ENCODE assay signal across 11 cellular contexts in genomic region chr12:117209626-117210025, GRCh38.
"Had no signal": no experiment of that assay in that cellular context is flagged by ENCODE, and none has a peak within 500 bp of the region (broad histone marks: within the 10 kb centered on the region; RNA-seq: fewer than 3 reads in every experiment).

No MANE protein-coding gene starts in this region.

- H3K27ac Mint-ChIP-seq: GM23338, H9, HFFc6 had no signal

- H3K9me3 Mint-ChIP-seq: GM23338, H9, HFFc6 had no signal

- H3K4me2 ChIP-seq: GM23338 had no signal

- H3K4me1 ChIP-seq: HAP-1 had no signal

- H3K36me3 ChIP-seq: HAP-1 had no signal

- DNase-seq: GM23248, GOT3, H7, H9, HCEC 1CT, HFFc6 had no signal

- H3K4me3 Mint-ChIP-seq: GM23338, H9, HFFc6 had no signal

- H3K9me3 ChIP-seq: HAP-1 had no signal

- ATAC-seq: GM23338, HCT116 had no signal

- H3K9ac ChIP-seq: GM23248 had no signal

- H3K27ac ChIP-seq: GM23248 had no signal

- FAIRE-seq: H1, H54 had no signal

- H2AFZ ChIP-seq: GM23248, GM23338 had no signal

- H3K4me3 ChIP-seq: GM23248, GM23338, HAP-1 had no signal
